Comparison of ENCODE assay signal across 1 cellular context in the genomic region with DNA sequence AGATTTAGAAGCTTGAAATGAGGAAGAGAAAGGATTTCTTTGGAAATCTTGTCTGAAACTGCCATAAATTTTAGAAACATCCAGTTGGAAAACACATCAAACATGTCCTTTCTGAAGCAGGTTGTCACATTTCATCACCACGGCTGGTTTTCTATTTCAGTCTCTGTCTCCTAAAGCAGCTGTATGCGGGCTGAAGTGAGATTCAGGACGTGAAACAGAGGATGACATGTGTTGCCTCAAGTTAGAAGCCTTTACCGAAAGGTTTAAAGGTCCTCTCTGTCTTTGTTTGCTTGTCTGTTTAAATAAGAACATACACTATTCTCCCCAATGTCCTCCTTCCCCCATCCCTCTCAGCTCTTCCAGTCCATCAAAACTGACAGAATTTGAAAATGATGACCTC.
TF ChIP-seq lines count a peak whose summit lies in the region.

No MANE protein-coding gene starts in this region.

TF ChIP-seq in HepG2, 621 proteins besides CTCF, POLR2A, EP300 and RAD21 (continued from another document):
- TF ChIP-seq USF2 (IDR thresholded peaks at IDR 0.05; ENCODE audit: low read depth, low read length), result no peak
- TF ChIP-seq USF2 (CRISPR knock-in tag; IDR thresholded peaks at IDR 0.05; ENCODE audit: borderline replicate concordance), result no peak
- no peak for TF ChIP-seq REL (CRISPR knock-in tag; conservative IDR thresholded peaks at IDR 0.05)
- no peak for TF ChIP-seq ZNF44 (CRISPR knock-in tag; IDR thresholded peaks at IDR 0.05)
- TF ChIP-seq SP5 (CRISPR knock-in tag; IDR thresholded peaks at IDR 0.05; ENCODE audit: borderline replicate concordance, low read depth), result no peak
- TF ChIP-seq SIN3A (IDR thresholded peaks at IDR 0.05; ENCODE audit: borderline replicate concordance, low read depth, low read length), result no peak
- no peak for TF ChIP-seq RFXAP (CRISPR knock-in tag; IDR thresholded peaks at IDR 0.05; ENCODE audit: borderline replicate concordance)
- TF ChIP-seq HNRNPK (IDR thresholded peaks at IDR 0.05; ENCODE audit: low read depth, low read length, poor library complexity, severe bottlenecking), result no peak
- no peak for TF ChIP-seq ZNF660 (CRISPR knock-in tag; IDR thresholded peaks at IDR 0.05; ENCODE audit: borderline replicate concordance, low read depth)
- no peak for TF ChIP-seq KMT2B (CRISPR knock-in tag; IDR thresholded peaks at IDR 0.05)
